ENCODE assay signal across 8 cellular contexts in the genomic region with DNA sequence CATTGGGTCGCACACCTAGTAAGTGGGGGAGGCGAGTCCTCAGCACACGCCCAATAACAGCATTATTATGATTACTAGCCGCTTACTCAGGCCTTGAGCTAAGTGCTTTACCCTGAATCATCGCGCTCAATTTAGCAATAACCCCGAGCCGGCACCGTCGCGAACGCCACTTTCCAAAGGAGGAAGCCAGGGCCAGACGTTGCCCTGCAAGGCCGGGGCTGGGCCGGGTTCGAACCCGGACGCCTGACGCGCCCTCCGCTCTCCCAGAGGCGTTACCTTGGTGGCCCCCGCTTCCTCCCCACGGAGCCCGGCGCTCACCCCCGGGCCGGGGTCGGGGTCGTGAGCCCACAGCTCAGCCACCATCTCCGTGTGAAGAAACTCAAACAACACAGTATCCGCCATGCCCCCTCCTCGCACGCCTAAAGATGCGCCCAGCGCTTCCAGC. TPM values are rescaled to one million over a fixed set of nuclear protein-coding genes. Genes with fewer than 3 reads are reported as not detected.
A peak's percentile ranks its signal among the peaks of the same experiment; 100 is the strongest.
DNase-seq lines count a peak whose midpoint lies in the region; ATAC-seq, FAIRE-seq and TF ChIP-seq lines count a peak whose summit lies in the region.

A gene with protein sequence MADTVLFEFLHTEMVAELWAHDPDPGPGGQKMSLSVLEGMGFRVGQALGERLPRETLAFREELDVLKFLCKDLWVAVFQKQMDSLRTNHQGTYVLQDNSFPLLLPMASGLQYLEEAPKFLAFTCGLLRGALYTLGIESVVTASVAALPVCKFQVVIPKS (minus strand): TSS at position 421 of the 445 bp plus-strand sequence. CDS start 19 bp downstream, at position 402.

- no peaks in the 10 kb centered on the region for H3K9me3 ChIP-seq in CD8-positive, alpha-beta memory T cell (ENCODE audit: low read length)
- no peaks in the 10 kb centered on the region for H3K9me3 ChIP-seq in K562 (replicated peaks; ENCODE audit: control insufficient read depth, insufficient read depth, low read depth, low read length)
- H3K9me3 ChIP-seq in kidney (ENCODE audit: control insufficient read depth in 1 of 2, low read length in 2 of 2), result no peaks in the 10 kb centered on the region
- H3K9me3 ChIP-seq in stomach, result no peaks in the 10 kb centered on the region

- FAIRE-seq in K562 (lab: Jason Lieb, UNC), result no peak
- no peak for FAIRE-seq in kidney (lab: Jason Lieb, UNC)

- in situ Hi-C loops in K562 (cut with MboI), result no loop called here

- peak; percentile 5 for ATAC-seq in GM21529 (IDR thresholded peaks at IDR 0.05; ENCODE audit: unreplicated experiment)
- peak; percentile 5 for ATAC-seq in K562
- no peak for ATAC-seq in HG03045 (IDR thresholded peaks at IDR 0.05; ENCODE audit: unreplicated experiment)

- peaks cover 9% of the 10 kb centered on the region for H3K36me3 ChIP-seq in CD8-positive, alpha-beta memory T cell (ENCODE audit: insufficient read depth, low read length)
- H3K36me3 ChIP-seq in K562 (ENCODE audit: control insufficient read depth, insufficient read depth, low read length), result peaks cover 13% of the 10 kb centered on the region; the same call in 2 of the 3 replicates
- H3K36me3 ChIP-seq in kidney (ENCODE audit: control insufficient read depth in 1 of 2, insufficient read depth in 2 of 2, low read length in 2 of 2), result no peaks in the 10 kb centered on the region
- peaks cover 0 to 12% (median 7%) of the 10 kb centered on the region in 4 donors for H3K36me3 ChIP-seq in stomach

- TSS peak; percentile 94 for BruUV-seq in K562 (replicated peaks; lab: Mats Ljungman, UMichigan)

- peak within 1 kb of the TSS; percentile 77 to 98 (median 95) for H3K27ac Mint-ChIP-seq in CD8-positive, alpha-beta memory T cell

- WGBS in K562 (ENCODE audit: insufficient coverage, low coverage, missing lambda C conversion rate), result under 1% methylated on average over 34 of the region's 36 CpGs
- WGBS in stomach, 5 donors, result 0 to 1% (median 0%) methylated on average over 17 to 36 of the region's 36 CpGs

- H3K4me1 ChIP-seq in CD8-positive, alpha-beta memory T cell (ENCODE audit: insufficient read depth, low read length), result peaks cover 39% of the 10 kb centered on the region
- H3K4me1 ChIP-seq in K562 (replicated peaks in 1 of 2; ENCODE audit: control insufficient read depth in 2 of 2, insufficient read depth in 2 of 2, low read length in 2 of 2) (peaks cover 14 to 43% of the 10 kb centered on the region in 2 experiments), kidney (ENCODE audit: control insufficient read depth in 1 of 2, insufficient read depth in 1 of 2, low read depth in 1 of 2, low read length in 2 of 2) (peaks cover 4 to 19% of the 10 kb centered on the region in 2 donors), stomach (peaks cover 32 to 58% (median 41%) of the 10 kb centered on the region in 4 donors)

- no peaks in the 10 kb centered on the region for H3K9me3 Mint-ChIP-seq in CD8-positive, alpha-beta memory T cell

- POLR2A ChIA-PET in CD8-positive, alpha-beta memory T cell (lab: Charles Lee), result interaction anchor here (1.0 to 2.8 kb wide), 6 partner anchors 10 to 725 kb away, joined by 4 to 24 read pairs (median 5); a partner anchor contains a TSS
- POLR2A ChIA-PET in K562 (lab: Yijun Ruan, JAX), result interaction anchor here (0.6 to 2.3 kb wide), 11 partner anchors 10 to 854 kb away, joined by 3 to 12 read pairs (median 4); a partner anchor contains a TSS

- peak within 1 kb of the TSS; percentile 94 for H3K27ac ChIP-seq in CD8-positive, alpha-beta memory T cell (ENCODE audit: low read depth, low read length)
- H3K27ac ChIP-seq in K562 (ENCODE audit: extremely low read depth, low read depth, low read length) (peak within 1 kb of the TSS; percentile 74), kidney (ENCODE audit: low read depth in 2 of 2, low read length in 2 of 2) (peak within 1 kb of the TSS; percentile 85 to 91), stomach (peak within 1 kb of the TSS; percentile 93 to 97 (median 95))

- peak within 1 kb of the TSS; percentile 99 for H3K4me3 ChIP-seq in CD8-positive, alpha-beta memory T cell (ENCODE audit: low read length)
- H3K4me3 ChIP-seq in K562 (peak within 1 kb of the TSS; percentile 72), kidney (ENCODE audit: low read length in 2 of 2) (peak within 1 kb of the TSS; percentile 92 to 99), stomach (peak within 1 kb of the TSS; percentile 69 to 93 (median 78))

- TF ChIP-seq EP300 in K562 (IDR thresholded peaks at IDR 0.05; ENCODE audit: low read length) (0 out of 2 replicates have a peak, but pooled peaks have one; percentile 5), stomach (IDR thresholded peaks at IDR 0.05) (no peak)

- DNase-seq in CD8-positive, alpha-beta memory T cell, result no peak
- DNase-seq in NCI-H2171 (lab: John Stamatoyannopoulos, UW) (peak; percentile 61), K562 (ENCODE audit: extremely low read depth in 1 of 4, low spot score in 3 of 4) (no peak), kidney (no peak), stomach (peak; percentile 39), foreskin melanocyte (no peak)

- H3K9me1 ChIP-seq in K562 (ENCODE audit: control insufficient read depth, insufficient read depth, low read length), result no peaks in the 10 kb centered on the region

- H3K27me3 Mint-ChIP-seq in CD8-positive, alpha-beta memory T cell, result no peaks in the 10 kb centered on the region

- H3K4me1 Mint-ChIP-seq in CD8-positive, alpha-beta memory T cell, result peaks cover 36 to 52% (median 42%) of the 10 kb centered on the region in 3 donors

- H3K9ac ChIP-seq in K562 (ENCODE audit: insufficient read depth in 1 of 2, low read depth in 2 of 2, low read length in 2 of 2) (peak within 1 kb of the TSS; percentile 80 to 99), kidney (ENCODE audit: low read length in 2 of 2) (peak within 1 kb of the TSS; percentile 54 to 87)

- H4K20me1 ChIP-seq in K562 (replicated peaks; ENCODE audit: control insufficient read depth, insufficient read depth, low read length), result no peaks in the 10 kb centered on the region

- TF ChIP-seq CTCF in K562 (IDR thresholded peaks at IDR 0.05 in 2 of 3, conservative IDR thresholded peaks at IDR 0.05 in 1 of 3; ENCODE audit: insufficient read depth in 2 of 3, low read depth in 1 of 3, low read length in 3 of 3) (no peak), kidney (IDR thresholded peaks at IDR 0.05; ENCODE audit: borderline replicate concordance, extremely low read depth, insufficient read depth) (no peak), stomach (IDR thresholded peaks at IDR 0.05) (no peak)

- intact Hi-C loops in K562 (cut with micrococcal nuclease) (no loop called here), kidney (cut with DNase I) (no loop called here), stomach (cut with DNase I; ENCODE audit: low total_unique reads) (no loop called here)

- peak within 1 kb of the TSS; percentile 93 for H3K4me2 ChIP-seq in K562 (ENCODE audit: insufficient read depth, low read length)

- TF ChIP-seq RAD21 in K562 (CRISPR knock-in tag; conservative IDR thresholded peaks at IDR 0.05 in 1 of 2, IDR thresholded peaks at IDR 0.05 in 1 of 2), result no peak

- CTCF ChIA-PET in CD8-positive, alpha-beta memory T cell (lab: Charles Lee), result interaction anchor here (1.1 to 2.0 kb wide), 9 partner anchors 10 to 91 kb away, joined by 3 to 16 read pairs (median 5); a partner anchor contains a TSS
- CTCF ChIA-PET in K562 (lab: Yijun Ruan, JAX; ENCODE audit: low intra/inter-chr PET ratio), result no interaction called here

- peaks cover 42% of the 10 kb centered on the region for H3K79me2 ChIP-seq in K562 (ENCODE audit: control insufficient read depth, insufficient read depth, low read length)

- H3K27me3 ChIP-seq in CD8-positive, alpha-beta memory T cell (ENCODE audit: insufficient read depth, low read length, poor library complexity, severe bottlenecking), result no peaks in the 10 kb centered on the region
- H3K27me3 ChIP-seq in K562 (ENCODE audit: control insufficient read depth in 2 of 2, insufficient read depth in 2 of 2, low read length in 2 of 2), result no peaks in the 10 kb centered on the region
- no peaks in the 10 kb centered on the region for H3K27me3 ChIP-seq in stomach

- peaks cover 0 to 28% (median 3%) of the 10 kb centered on the region in 3 donors for H3K36me3 Mint-ChIP-seq in CD8-positive, alpha-beta memory T cell

- peak within 1 kb of the TSS; percentile 82 to 95 (median 91) for H3K4me3 Mint-ChIP-seq in CD8-positive, alpha-beta memory T cell

- peak within 1 kb of the TSS; percentile 94 for H2AFZ ChIP-seq in K562 (ENCODE audit: low read depth, low read length)

- TF ChIP-seq POLR2A in K562 (conservative IDR thresholded peaks at IDR 0.05) (peak; percentile 67), stomach (IDR thresholded peaks at IDR 0.05) (peak in 2 of 4 donors; percentile 25 to 55)

RNA-seq across cellular contexts. Expression of the gene that starts here (rescaled TPM):
- 10 to 100 TPM; 22.7 to 24.3 TPM for total RNA-seq in CD8-positive, alpha-beta memory T cell
- polyA plus RNA-seq in CD8-positive, alpha-beta memory T cell, result 151 TPM
- 3.4 and 9.5 TPM in 2 replicates for total RNA-seq in K562 (2011; cell fraction: chromatin; rRNA removed; ENCODE audit: low replicate concordance)
- total RNA-seq in K562 (2011; cell fraction: nucleolus; rRNA removed), result 12.4 and 13.0 TPM in 2 replicates
- total RNA-seq in K562 (2011; cell fraction: nucleoplasm; rRNA removed), result 5.6 and 7.4 TPM in 2 replicates
- total RNA-seq in K562 (2014; rRNA removed), result 16.6 and 18.8 TPM in 2 replicates
- total RNA-seq in K562 (2014; rRNA removed; fragmentation: Illumina TruSeq; extraction: Trizol), result 1.5 and 2.7 TPM in 2 replicates
- 9.5 and 11.6 TPM in 2 replicates for total RNA-seq in K562 (2015; rRNA removed; fragmentation: Illumina TruSeq; extraction: Trizol)
- 17.8 and 20.2 TPM in 2 replicates for total RNA-seq in K562 (2021)
- polyA plus RNA-seq in K562 (2011; rRNA removed), result 22.4 and 35.8 TPM in 2 replicates
- polyA plus RNA-seq in K562 (2011; cell fraction: cytosol; rRNA removed), result 69.0 and 84.4 TPM in 2 replicates
- polyA plus RNA-seq in K562 (2011; cell fraction: nucleus; rRNA removed), result 28.2 and 34.8 TPM in 2 replicates
- polyA plus RNA-seq in K562 (2012), result 27.4 and 76.0 TPM in 2 replicates
- 5.0 and 14.3 TPM in 2 replicates for polyA plus RNA-seq in K562 (2014; fragmentation: Illumina TruSeq; extraction: Trizol)
- 1 to 10 TPM in 1 of 2 experiments, under 1 TPM in 1; 0.82 to 7.7 TPM for polyA plus RNA-seq in K562 (2014; fragmentation: Nextera tagmentation; extraction: Ambion mirVana)
- 23.6 and 28.2 TPM in 2 replicates for polyA plus RNA-seq in K562 (2014; rRNA removed)
- 2.7 and 4.5 TPM in 2 replicates for polyA minus RNA-seq in K562 (2011; rRNA and poly(A)+ RNA removed)
- polyA minus RNA-seq in K562 (2011; cell fraction: cytosol; rRNA and poly(A)+ RNA removed), result 5.6 and 15.6 TPM in 2 replicates
- 4.2 and 5.3 TPM in 2 replicates for polyA minus RNA-seq in K562 (2011; cell fraction: nucleus; rRNA and poly(A)+ RNA removed)
- total RNA-seq in kidney, result 37.2 TPM
- 123 TPM for polyA plus RNA-seq in kidney (ENCODE audit: insufficient read depth, low read depth, low replicate concordance)
- total RNA-seq in stomach, result 10 to 100 TPM in 3 of 5 donors, 1 to 10 TPM in 1, not detected in 1; 8.7 to 40.7 (median 27.8) TPM
- polyA plus RNA-seq in stomach, result 10 to 100 TPM; 53.5 to 59.4 (median 58.1) TPM

Comparison
In these comparisons a context has a peak if more than half of its experiments do, and no peak if none do; other contexts are left out.
1. DNase-seq: peak in NCI-H2171 (single experiment) and stomach (single experiment); none in CD8-positive, alpha-beta memory T cell (0 of 5), K562 (0 of 4), kidney (single experiment) and foreskin melanocyte (single experiment).
2. Peak in every context shown above with its lines, with median percentiles within 50 percentile points of each other: H3K27ac ChIP-seq and H3K4me3 ChIP-seq.